1 cellular context compared by ENCODE assay signal in genomic region chr2:190534310-190535118, GRCh38.
A peak's percentile ranks its signal among the peaks of the same experiment; 100 is the strongest.
TF ChIP-seq lines count a peak whose summit lies in the region.

NEMP2 (minus strand) TSS chr2:190534722; CDS start chr2:190534655, 67 bp downstream.

TF ChIP-seq in HepG2, 621 proteins besides CTCF, POLR2A, EP300 and RAD21 (continued from another document and continues in another):
- no peak for TF ChIP-seq ZHX2 (IDR thresholded peaks at IDR 0.05; ENCODE audit: low read depth)
- TF ChIP-seq ZHX2 (CRISPR knock-in tag; IDR thresholded peaks at IDR 0.05; ENCODE audit: borderline replicate concordance), result peak; percentile 96
- TF ChIP-seq HINFP (CRISPR knock-in tag; IDR thresholded peaks at IDR 0.05; ENCODE audit: low read depth), result peak; percentile 90
- TF ChIP-seq EEA1 (CRISPR knock-in tag; IDR thresholded peaks at IDR 0.05; ENCODE audit: borderline replicate concordance), result peak; percentile 92; the same call in 1 of the 2 replicates
- TF ChIP-seq MYC (CRISPR knock-in tag; IDR thresholded peaks at IDR 0.05; ENCODE audit: borderline replicate concordance), result peak; percentile 94
- no peak for TF ChIP-seq MZF1 (CRISPR knock-in tag; IDR thresholded peaks at IDR 0.05; ENCODE audit: borderline replicate concordance)
- peak; percentile 99 for TF ChIP-seq MXD3 (CRISPR knock-in tag; IDR thresholded peaks at IDR 0.05)
- peak; percentile 53; the same call in 1 of the 2 replicates for TF ChIP-seq FOXP4 (CRISPR knock-in tag; IDR thresholded peaks at IDR 0.05)
- no peak for TF ChIP-seq PHB2 (IDR thresholded peaks at IDR 0.05; ENCODE audit: partially characterized antibody)
- TF ChIP-seq ZNF609 (CRISPR knock-in tag; IDR thresholded peaks at IDR 0.05; ENCODE audit: borderline replicate concordance), result peak; percentile 75; the same call in 1 of the 2 replicates
- peak; percentile 92 for TF ChIP-seq CENPT (CRISPR knock-in tag; IDR thresholded peaks at IDR 0.05; ENCODE audit: low read depth)
- peak; percentile 43; the same call in 1 of the 2 replicates for TF ChIP-seq FOXJ3 (CRISPR knock-in tag; IDR thresholded peaks at IDR 0.05; ENCODE audit: borderline replicate concordance)
- peak; percentile 75 for TF ChIP-seq YY1 (IDR thresholded peaks at IDR 0.05; ENCODE audit: insufficient read depth, insufficient replicate concordance, low read depth, low read length)
- peak; percentile 65 for TF ChIP-seq TFE3 (CRISPR knock-in tag; IDR thresholded peaks at IDR 0.05)
- TF ChIP-seq SNAI1 (CRISPR knock-in tag; IDR thresholded peaks at IDR 0.05; ENCODE audit: borderline replicate concordance), result no peak
- TF ChIP-seq PREB (CRISPR knock-in tag; IDR thresholded peaks at IDR 0.05), result 0 out of 2 replicates have a peak, but pooled peaks have one; percentile 74
- peak; percentile 93; the same call in 1 of the 2 replicates for TF ChIP-seq PAX8 (CRISPR knock-in tag; IDR thresholded peaks at IDR 0.05; ENCODE audit: borderline replicate concordance)
- no peak for TF ChIP-seq RFX5 (IDR thresholded peaks at IDR 0.05; ENCODE audit: low read depth, low read length)
- TF ChIP-seq SP1 (IDR thresholded peaks at IDR 0.05), result no peak
- peak; percentile 76 for TF ChIP-seq SP1 (CRISPR knock-in tag; IDR thresholded peaks at IDR 0.05)
- 0 out of 2 replicates have a peak, but pooled peaks have one; percentile 35 for TF ChIP-seq ZZZ3 (CRISPR knock-in tag; IDR thresholded peaks at IDR 0.05; ENCODE audit: borderline replicate concordance)
- peak; percentile 7; the same call in 1 of the 2 replicates for TF ChIP-seq ZNF512 (CRISPR knock-in tag; IDR thresholded peaks at IDR 0.05)
- peak; percentile 83 for TF ChIP-seq SAP130 (CRISPR knock-in tag; IDR thresholded peaks at IDR 0.05; ENCODE audit: low read depth)
- TF ChIP-seq CREM (IDR thresholded peaks at IDR 0.05), result no peak
- no peak for TF ChIP-seq CREM (CRISPR knock-in tag; IDR thresholded peaks at IDR 0.05)
- peak; percentile 94 for TF ChIP-seq SRY (CRISPR knock-in tag; IDR thresholded peaks at IDR 0.05)
- peak; percentile 97 for TF ChIP-seq REL (CRISPR knock-in tag; conservative IDR thresholded peaks at IDR 0.05)
- TF ChIP-seq SMAD9 (CRISPR knock-in tag; IDR thresholded peaks at IDR 0.05), result no peak
- TF ChIP-seq CC2D1A (CRISPR knock-in tag; IDR thresholded peaks at IDR 0.05), result peak; percentile 94
- TF ChIP-seq ZSCAN30 (CRISPR knock-in tag; IDR thresholded peaks at IDR 0.05), result no peak
- TF ChIP-seq RFXAP (CRISPR knock-in tag; IDR thresholded peaks at IDR 0.05; ENCODE audit: borderline replicate concordance), result 0 out of 2 replicates have a peak, but pooled peaks have one; percentile 78
- no peak; the same call in 1 of the 2 replicates for TF ChIP-seq ZFP1 (CRISPR knock-in tag; IDR thresholded peaks at IDR 0.05)
- peak; percentile 100 for TF ChIP-seq ZNF547 (CRISPR knock-in tag; IDR thresholded peaks at IDR 0.05)
- no peak for TF ChIP-seq ZNF383 (CRISPR knock-in tag; IDR thresholded peaks at IDR 0.05; ENCODE audit: borderline replicate concordance)
- TF ChIP-seq SRSF9 (IDR thresholded peaks at IDR 0.05; ENCODE audit: borderline replicate concordance, insufficient read depth, low read depth, low read length, poor library complexity, severe bottlenecking), result no peak
- TF ChIP-seq ZNF350 (CRISPR knock-in tag; IDR thresholded peaks at IDR 0.05; ENCODE audit: borderline replicate concordance, low read depth), result 0 out of 2 replicates have a peak, but pooled peaks have one; percentile 18
- TF ChIP-seq ZNF20 (CRISPR knock-in tag; IDR thresholded peaks at IDR 0.05), result no peak; the same call in 1 of the 2 replicates
- TF ChIP-seq HNRNPL (IDR thresholded peaks at IDR 0.05; ENCODE audit: low read depth, low read length), result no peak; the same call in 1 of the 2 replicates
- TF ChIP-seq ZNF558 (CRISPR knock-in tag; IDR thresholded peaks at IDR 0.05; ENCODE audit: borderline replicate concordance), result peak; percentile 97; the same call in 1 of the 2 replicates
